Comparison of ENCODE assay signal across 18 cellular contexts in genomic region chr6:103729658-103730057, GRCh38.
DNase-seq lines count a peak whose midpoint lies in the region; TF ChIP-seq lines count a peak whose summit lies in the region.
"Had no signal": no experiment of that assay in that cellular context is flagged by ENCODE, and none has a peak within 500 bp of the region (broad histone marks: within the 10 kb centered on the region; RNA-seq: fewer than 3 reads in every experiment).

No MANE protein-coding gene starts in this region.

- H3K9me3 Mint-ChIP-seq in H9 (no peaks in the 10 kb centered on the region), endodermal cell (no peaks in the 10 kb centered on the region), progenitor cell of endocrine pancreas (ENCODE audit: low read depth) (no peaks in the 10 kb centered on the region), mesothelial cell of epicardium (peaks cover 1% of the 10 kb centered on the region)

- no peak overlapping the region for H2AK5ac ChIP-seq in H9 (ENCODE audit: insufficient read length, low read length)

- H2BK12ac ChIP-seq in H9 (ENCODE audit: insufficient read length, low read depth, low read length) = no peak overlapping the region

- no peak for TF ChIP-seq POLR2A in NB4 (IDR thresholded peaks at IDR 0.05; ENCODE audit: extremely low read depth, insufficient read length)

- H3K4me3 ChIP-seq in NB4 (ENCODE audit: low read depth, low read length) = no peak overlapping the region
- no peak overlapping the region for H3K4me3 ChIP-seq in endodermal cell (ENCODE audit: low read length)
- H3K4me3 ChIP-seq: A549, BLaER1, GM23248, HAP-1, K562 had no signal

- no peaks in the 10 kb centered on the region for H3K36me3 ChIP-seq in endodermal cell (ENCODE audit: control insufficient read depth, insufficient read depth, low read length)
- H3K36me3 ChIP-seq: BLaER1, HAP-1 had no signal

- H3K18ac ChIP-seq in H9 (ENCODE audit: insufficient read length, low read depth, low read length) = no peak overlapping the region

- H3K9me3 ChIP-seq in H9 (ENCODE audit: control insufficient read depth, low read depth, low read length) = no peaks in the 10 kb centered on the region
- H3K9me3 ChIP-seq in endodermal cell (ENCODE audit: control insufficient read depth, low read length) = no peaks in the 10 kb centered on the region
- H3K9me3 ChIP-seq: A549, BLaER1, Caco-2, HAP-1 had no signal

- no peak overlapping the region for H3K56ac ChIP-seq in H9 (ENCODE audit: insufficient read length, low read depth, low read length)

- H3K4me3 Mint-ChIP-seq in H9 = no peak overlapping the region
- no peak overlapping the region for H3K4me3 Mint-ChIP-seq in endodermal cell
- H3K4me3 Mint-ChIP-seq in progenitor cell of endocrine pancreas (ENCODE audit: low read depth) = no peak overlapping the region
- no peak overlapping the region for H3K4me3 Mint-ChIP-seq in mesothelial cell of epicardium
- H3K4me3 Mint-ChIP-seq: CD8-positive, alpha-beta memory T cell; HFFc6 had no signal

- H3T11ph ChIP-seq in H9 (ENCODE audit: low read length) = no peak overlapping the region

- no peak overlapping the region for H3K27ac Mint-ChIP-seq in H9
- H3K27ac Mint-ChIP-seq in endodermal cell = no peak overlapping the region
- no peak overlapping the region for H3K27ac Mint-ChIP-seq in progenitor cell of endocrine pancreas
- no peak overlapping the region for H3K27ac Mint-ChIP-seq in mesothelial cell of epicardium
- H3K27ac Mint-ChIP-seq: CD8-positive, alpha-beta memory T cell; HFFc6 had no signal

- H2BK20ac ChIP-seq in H9 (ENCODE audit: low read depth, low read length, poor library complexity, severe bottlenecking) = no peak overlapping the region

- H3K23me2 ChIP-seq in H9 (ENCODE audit: insufficient read length, low read depth, low read length, poor library complexity, severe bottlenecking) = no peaks in the 10 kb centered on the region

- H3K9ac ChIP-seq in H9 (ENCODE audit: extremely low read depth, insufficient read length, low read length) = no peak overlapping the region
- H3K9ac ChIP-seq in endodermal cell (ENCODE audit: extremely low read depth, low read length, poor library complexity, severe bottlenecking) = no peak overlapping the region
- H3K9ac ChIP-seq: BLaER1, GM23248 had no signal

- no peaks in the 10 kb centered on the region for H3K4me1 Mint-ChIP-seq in H9
- no peaks in the 10 kb centered on the region for H3K4me1 Mint-ChIP-seq in endodermal cell
- H3K4me1 Mint-ChIP-seq in progenitor cell of endocrine pancreas (ENCODE audit: low read depth) = no peaks in the 10 kb centered on the region
- H3K4me1 Mint-ChIP-seq in mesothelial cell of epicardium = peaks cover 8% of the 10 kb centered on the region
- H3K4me1 Mint-ChIP-seq: CD8-positive, alpha-beta memory T cell had no signal

- no peak overlapping the region for H3K4ac ChIP-seq in H9 (ENCODE audit: low read depth, low read length)

- no peak overlapping the region for H2BK5ac ChIP-seq in H9 (ENCODE audit: insufficient read length, low read length)

- H3K27me3 Mint-ChIP-seq in H9 (ENCODE audit: low read depth) (no peaks in the 10 kb centered on the region), endodermal cell (ENCODE audit: insufficient read depth) (no peaks in the 10 kb centered on the region), progenitor cell of endocrine pancreas (no peaks in the 10 kb centered on the region), mesothelial cell of epicardium (ENCODE audit: low read depth) (no peaks in the 10 kb centered on the region)
- H3K27me3 Mint-ChIP-seq: CD8-positive, alpha-beta memory T cell had no signal

- H4K5ac ChIP-seq in H9 (ENCODE audit: insufficient read length, low read depth, low read length) = no peak overlapping the region

- DNase-seq in H9 (no peak), NB4 (ENCODE audit: low read depth) (peak; percentile 2), endodermal cell (no peak), progenitor cell of endocrine pancreas (ENCODE audit: low spot score, unreplicated experiment) (no peak), OCI-M1 (lab: John Stamatoyannopoulos, UW) (no peak), NCI-H2196 treated with DMSO at 0.1 percent for 48 hours (lab: John Stamatoyannopoulos, UW; ENCODE audit: unreplicated experiment) (no peak), mesothelial cell of epicardium (ENCODE audit: low spot score in 2 of 2, unreplicated experiment in 2 of 2) (no peak), globus pallidus (ENCODE audit: low spot score) (no peak)
- DNase-seq: Caco-2; CD8-positive, alpha-beta memory T cell; GF-D8; GM23248; HFFc6 had no signal

- H2BK120ac ChIP-seq in H9 (ENCODE audit: low read depth, low read length, poor library complexity, severe bottlenecking) = no peak overlapping the region

- H4K20me1 ChIP-seq in H9 (ENCODE audit: control insufficient read depth, insufficient read depth, insufficient read length) = no peaks in the 10 kb centered on the region
- H4K20me1 ChIP-seq: BLaER1 had no signal

- H2BK15ac ChIP-seq in H9 (ENCODE audit: low read depth, low read length) = no peak overlapping the region

- H3K36me3 Mint-ChIP-seq in H9 (ENCODE audit: insufficient read depth in 1 of 3, low read depth in 3 of 3) (no peaks in the 10 kb centered on the region; a peak in 1 of 7 replicates), endodermal cell (ENCODE audit: low read depth) (no peaks in the 10 kb centered on the region), progenitor cell of endocrine pancreas (ENCODE audit: insufficient read depth) (no peaks in the 10 kb centered on the region), mesothelial cell of epicardium (no peaks in the 10 kb centered on the region)
- H3K36me3 Mint-ChIP-seq: CD8-positive, alpha-beta memory T cell had no signal

- no peak overlapping the region for H2AFZ ChIP-seq in H9 (ENCODE audit: low read length)
- H2AFZ ChIP-seq: GM23248 had no signal

- H3K27ac ChIP-seq in H9 (ENCODE audit: insufficient read length, low read depth, low read length) (no peak overlapping the region), endodermal cell (ENCODE audit: low read depth, low read length) (no peak overlapping the region)
- H3K27ac ChIP-seq: A549, BLaER1, GM23248, HL-60 had no signal

- no peaks in the 10 kb centered on the region for H3K79me1 ChIP-seq in H9 (ENCODE audit: insufficient read depth, low read depth, low read length, poor library complexity, severe bottlenecking)

- H3K23ac ChIP-seq in H9 (ENCODE audit: insufficient read length, low read depth, low read length) = no peak overlapping the region

- H3K79me2 ChIP-seq in H9 (ENCODE audit: insufficient read depth, low read length) = no peaks in the 10 kb centered on the region

- TF ChIP-seq CTCF in H9 (conservative IDR thresholded peaks at IDR 0.05) = peak; percentile 44; the same call in 1 of the 3 replicates
- TF ChIP-seq CTCF in NB4 (IDR thresholded peaks at IDR 0.05; ENCODE audit: low read depth, low read length) = no peak
- TF ChIP-seq CTCF in endodermal cell (conservative IDR thresholded peaks at IDR 0.05) = peak; percentile 59
- peak; percentile 30 for TF ChIP-seq CTCF in progenitor cell of endocrine pancreas (IDR thresholded peaks at IDR 0.05; ENCODE audit: unreplicated experiment)
- no peak for TF ChIP-seq CTCF in mesothelial cell of epicardium (IDR thresholded peaks at IDR 0.05; ENCODE audit: unreplicated experiment)

- WGBS in H9 (ENCODE audit: extremely low coverage, insufficient read length, low lambda C conversion rate) = no CpG with 5 or more reads among the region's 2 CpGs
- 85 to 100% methylated on average over 1 to 2 of the region's 2 CpGs for WGBS in endodermal cell (ENCODE audit: insufficient coverage in 1 of 2, insufficient read length in 1 of 2), 2 experiments

- H4K8ac ChIP-seq in H9 (replicated peaks; ENCODE audit: insufficient read length, low read depth, low read length) = no peak overlapping the region

- no peaks in the 10 kb centered on the region for H3K27me3 ChIP-seq in H9 (ENCODE audit: insufficient read depth, low read length)
- no peaks in the 10 kb centered on the region for H3K27me3 ChIP-seq in endodermal cell (ENCODE audit: control insufficient read depth, insufficient read depth, low read length, poor library complexity, severe bottlenecking)
- H3K27me3 ChIP-seq: BLaER1 had no signal

- H3K14ac ChIP-seq in H9 (ENCODE audit: insufficient read depth, low read length) = no peak overlapping the region

- H3K4me2 ChIP-seq in H9 (ENCODE audit: insufficient read depth, insufficient read length, low read length) = no peak overlapping the region
- H3K4me2 ChIP-seq: A549, BLaER1 had no signal

- H3K4me1 ChIP-seq in H9 (ENCODE audit: insufficient read depth, low read length) (no peaks in the 10 kb centered on the region), endodermal cell (ENCODE audit: control insufficient read depth, insufficient read depth, low read length) (no peaks in the 10 kb centered on the region)
- H3K4me1 ChIP-seq: A549, Caco-2, HAP-1 had no signal

- no peak overlapping the region for H4K91ac ChIP-seq in H9 (ENCODE audit: insufficient read length, low read depth, low read length)

Comparison
In these comparisons a context has a peak if more than half of its experiments do, and no peak if none do; other contexts are left out.
1. CTCF ChIP-seq: peak in H9 (single experiment), endodermal cell (single experiment) and progenitor cell of endocrine pancreas (single experiment); none in NB4 (single experiment) and mesothelial cell of epicardium (single experiment).